ENCODE assay signal across 8 cellular contexts in genomic region chr2:65130440-65131175, GRCh38. TPM values are rescaled to one million over a fixed set of nuclear protein-coding genes. Genes with fewer than 3 reads are reported as not detected.
DNase-seq lines count a peak whose midpoint lies in the region; ATAC-seq, FAIRE-seq and TF ChIP-seq lines count a peak whose summit lies in the region.

No MANE protein-coding gene starts in this region.

- H3K27me3 Mint-ChIP-seq in IgD-negative memory B cell, result no peaks in the 10 kb centered on the region
- peaks cover 16% of the 10 kb centered on the region for H3K27me3 Mint-ChIP-seq in activated T-helper 1 cell treated with anti-CD3 and anti-CD28 coated beads, Interleukin-12 subunit alpha, Interleukin-12 subunit beta, Interleukin-2, Interleukin-4 antibody, amounts not matched to agents 30 ng/mL and 10 ng/mL and 1 ng/mL, durations not matched to agents 14 hours and 24 hours and 36 hours (ENCODE audit: insufficient read depth)

- peaks cover 42% of the 10 kb centered on the region for H3K79me2 ChIP-seq in hepatocyte

- H3K36me3 ChIP-seq in hepatocyte (replicated peaks; ENCODE audit: insufficient read depth, low read depth), result no peaks in the 10 kb centered on the region
- no peaks in the 10 kb centered on the region for H3K36me3 ChIP-seq in small intestine (ENCODE audit: control insufficient read depth in 2 of 2, insufficient read depth in 2 of 2, low read length in 2 of 2)

- DNase-seq in GM12891 (ENCODE audit: insufficient read length, low spot score), result peak; percentile 8
- no peak for DNase-seq in activated T-helper 1 cell treated with anti-CD3 and anti-CD28 coated beads, Interleukin-12 subunit alpha, Interleukin-12 subunit beta, Interleukin-2, Interleukin-4 antibody, amounts not matched to agents 30 ng/mL and 10 ng/mL and 1 ng/mL, durations not matched to agents 14 hours and 24 hours and 36 hours (ENCODE audit: low spot score)
- no peak for DNase-seq in hepatocyte (ENCODE audit: low spot score)
- peak; percentile 76 for DNase-seq in small intestine
- DNase-seq in NCI-H1105 treated with DMSO at 0.1 percent for 48 hours (lab: John Stamatoyannopoulos, UW), result no peak
- DNase-seq in NCI-H1105 (lab: John Stamatoyannopoulos, UW), result no peak

- peak overlapping the region; percentile 97 to 100 (median 100) for H3K4me3 Mint-ChIP-seq in IgD-negative memory B cell
- H3K4me3 Mint-ChIP-seq in activated T-helper 1 cell treated with anti-CD3 and anti-CD28 coated beads, Interleukin-12 subunit alpha, Interleukin-12 subunit beta, Interleukin-2, Interleukin-4 antibody, amounts not matched to agents 30 ng/mL and 10 ng/mL and 1 ng/mL, durations not matched to agents 14 hours and 24 hours and 36 hours, result peak overlapping the region; percentile 98

- H3K4me1 Mint-ChIP-seq in IgD-negative memory B cell, result peaks cover 27 to 34% (median 31%) of the 10 kb centered on the region in 3 donors
- peaks cover 28% of the 10 kb centered on the region for H3K4me1 Mint-ChIP-seq in activated T-helper 1 cell treated with anti-CD3 and anti-CD28 coated beads, Interleukin-12 subunit alpha, Interleukin-12 subunit beta, Interleukin-2, Interleukin-4 antibody, amounts not matched to agents 30 ng/mL and 10 ng/mL and 1 ng/mL, durations not matched to agents 14 hours and 24 hours and 36 hours (ENCODE audit: low read depth)

- peaks cover 36% of the 10 kb centered on the region for H4K20me1 ChIP-seq in hepatocyte (ENCODE audit: insufficient read depth, poor library complexity, severe bottlenecking)

- no peak for TF ChIP-seq POLR2A in GM12891 (IDR thresholded peaks at IDR 0.05; ENCODE audit: low read depth, low read length)

- H3K9me3 Mint-ChIP-seq in IgD-negative memory B cell, result peaks cover 0 to 2% (median 0%) of the 10 kb centered on the region in 3 donors
- no peaks in the 10 kb centered on the region for H3K9me3 Mint-ChIP-seq in activated T-helper 1 cell treated with anti-CD3 and anti-CD28 coated beads, Interleukin-12 subunit alpha, Interleukin-12 subunit beta, Interleukin-2, Interleukin-4 antibody, amounts not matched to agents 30 ng/mL and 10 ng/mL and 1 ng/mL, durations not matched to agents 14 hours and 24 hours and 36 hours

- H3K36me3 Mint-ChIP-seq in IgD-negative memory B cell, result peaks cover 2% of the 10 kb centered on the region
- peaks cover 5% of the 10 kb centered on the region for H3K36me3 Mint-ChIP-seq in activated T-helper 1 cell treated with anti-CD3 and anti-CD28 coated beads, Interleukin-12 subunit alpha, Interleukin-12 subunit beta, Interleukin-2, Interleukin-4 antibody, amounts not matched to agents 30 ng/mL and 10 ng/mL and 1 ng/mL, durations not matched to agents 14 hours and 24 hours and 36 hours (ENCODE audit: low read depth)

- H3K4me3 ChIP-seq in hepatocyte (peak overlapping the region; percentile 23), small intestine (ENCODE audit: low read depth in 1 of 2, low read length in 2 of 2) (peak overlapping the region; percentile 68 to 90)

- no peaks in the 10 kb centered on the region for H3K27me3 ChIP-seq in hepatocyte
- no peaks in the 10 kb centered on the region for H3K27me3 ChIP-seq in small intestine (ENCODE audit: control insufficient read depth in 2 of 2, insufficient read depth in 2 of 2, low read length in 2 of 2)

- intact Hi-C loops in activated T-helper 1 cell treated with anti-CD3 and anti-CD28 coated beads, Interleukin-12 subunit alpha, Interleukin-12 subunit beta, Interleukin-2, Interleukin-4 antibody, amounts not matched to agents 30 ng/mL and 10 ng/mL and 1 ng/mL, durations not matched to agents 14 hours and 24 hours and 36 hours (cut with micrococcal nuclease), result loop anchor here (1.0 to 10.0 kb wide), 11 partner anchors 66 to 1542 kb away; partner anchors contain the start of genes ACTR2, AFTPH, MDH1 and SLC1A4

- no peaks in the 10 kb centered on the region for H3K9me3 ChIP-seq in hepatocyte (ENCODE audit: low read depth)
- H3K9me3 ChIP-seq in small intestine (ENCODE audit: control insufficient read depth, low read depth), result no peaks in the 10 kb centered on the region

- H3K4me1 ChIP-seq in hepatocyte (ENCODE audit: insufficient read depth) (peaks cover 16% of the 10 kb centered on the region), small intestine (ENCODE audit: control insufficient read depth in 2 of 2, insufficient read depth in 1 of 2, low read depth in 1 of 2, low read length in 1 of 2) (peaks cover 0 to 3% of the 10 kb centered on the region in 2 donors)

- peak overlapping the region; percentile 90 to 100 (median 97) for H3K27ac Mint-ChIP-seq in IgD-negative memory B cell
- peak overlapping the region; percentile 99 for H3K27ac Mint-ChIP-seq in activated T-helper 1 cell treated with anti-CD3 and anti-CD28 coated beads, Interleukin-12 subunit alpha, Interleukin-12 subunit beta, Interleukin-2, Interleukin-4 antibody, amounts not matched to agents 30 ng/mL and 10 ng/mL and 1 ng/mL, durations not matched to agents 14 hours and 24 hours and 36 hours

- FAIRE-seq in GM12891 (lab: Jason Lieb, UNC), result no peak
- no peak for FAIRE-seq in small intestine (lab: Jason Lieb, UNC)

- peak; percentile 32 for ATAC-seq in GM21619 (IDR thresholded peaks at IDR 0.05; ENCODE audit: unreplicated experiment)

- peak overlapping the region; percentile 90 for H3K27ac ChIP-seq in hepatocyte
- peak overlapping the region; percentile 99 for H3K27ac ChIP-seq in small intestine (ENCODE audit: low read depth in 1 of 2, low read length in 1 of 2)

- H3K9me2 ChIP-seq in hepatocyte (replicated peaks; ENCODE audit: insufficient read depth), result no peaks in the 10 kb centered on the region

- peak overlapping the region; percentile 69 for H2AFZ ChIP-seq in hepatocyte

- no peak for TF ChIP-seq CTCF in hepatocyte (IDR thresholded peaks at IDR 0.05; ENCODE audit: poor library complexity)

- peak overlapping the region; percentile 70 for H3K4me2 ChIP-seq in hepatocyte

- 15% methylated on average over 16 of the region's 42 CpGs for WGBS in hepatocyte (ENCODE audit: low lambda C conversion rate, missing lambda C conversion rate)
- 2 to 6% (median 6%) methylated on average over 24 to 42 of the region's 42 CpGs for WGBS in small intestine, 3 donors

TF ChIP-seq in GM12891, 5 proteins besides CTCF, POLR2A, EP300 and RAD21:
- TF ChIP-seq PAX5 (IDR thresholded peaks at IDR 0.05; ENCODE audit: insufficient read depth, low read length, severe bottlenecking) (no peak), SPI1 (IDR thresholded peaks at IDR 0.05; ENCODE audit: low read depth, low read length) (peak; percentile 12; the same call in 1 of the 2 replicates)

RNA-seq across cellular contexts. Expression of gene RAB1A, which starts 0.7 kb away (rescaled TPM):
- 98.3 TPM for polyA plus RNA-seq in GM12891 (2012; ENCODE audit: low read depth, missing spikeins)
- polyA plus RNA-seq in IgD-negative memory B cell (44.4 TPM), hepatocyte (335 and 347 TPM in 2 replicates), small intestine (100 to 1,000 TPM; 144 to 182 (median 147) TPM)
- total RNA-seq in activated T-helper 1 cell treated with anti-CD3 and anti-CD28 coated beads, Interleukin-12 subunit alpha, Interleukin-12 subunit beta, Interleukin-2, Interleukin-4 antibody, amounts not matched to agents 30 ng/mL and 10 ng/mL and 1 ng/mL, durations not matched to agents 14 hours and 24 hours and 36 hours, result 73.4 and 81.6 TPM in 2 replicates
- 178 and 200 TPM in 2 replicates for total RNA-seq in hepatocyte

Comparison
In these comparisons a context has a peak if more than half of its experiments do, and no peak if none do; other contexts are left out.
1. DNase-seq: peak in GM12891 (single experiment) and small intestine (single experiment); none in activated T-helper 1 cell treated with anti-CD3 and anti-CD28 coated beads, Interleukin-12 subunit alpha, Interleukin-12 subunit beta, Interleukin-2, Interleukin-4 antibody, amounts not matched to agents 30 ng/mL and 10 ng/mL and 1 ng/mL, durations not matched to agents 14 hours and 24 hours and 36 hours (single experiment), hepatocyte (single experiment), NCI-H1105 treated with DMSO at 0.1 percent for 48 hours (single experiment) and NCI-H1105 (single experiment).